In genomic region chr1:26493267-26493666, GRCh38 we compare ENCODE assay signal across 20 cellular contexts.
"Had no signal": no experiment of that assay in that cellular context is flagged by ENCODE, and none has a peak within 500 bp of the region (broad histone marks: within the 10 kb centered on the region; RNA-seq: fewer than 3 reads in every experiment).

No MANE protein-coding gene starts in this region.

- H3K4me1 Mint-ChIP-seq: stimulated activated effector memory CD8-positive, alpha-beta T cell treated with anti-CD3 and anti-CD28 coated beads, Interleukin-12 subunit alpha, Interleukin-12 subunit beta, amount 100 ng/mL, for 72 hours had no signal

- H3K9me3 Mint-ChIP-seq: naive B cell; nephron; stimulated activated effector memory CD8-positive, alpha-beta T cell treated with anti-CD3 and anti-CD28 coated beads, Interleukin-12 subunit alpha, Interleukin-12 subunit beta, amount 100 ng/mL, for 72 hours; stimulated activated naive CD8-positive, alpha-beta T cell treated with anti-CD3 and anti-CD28 coated beads, Interleukin-15, Interleukin-2, amounts not matched to agents 100 ng/mL and 50 ng/mL, for 24 hours had no signal

- ATAC-seq: gastroesophageal sphincter; left colon; left ventricle myocardium superior; pancreas; psoas muscle; right lobe of liver; stimulated activated effector memory CD8-positive, alpha-beta T cell treated with anti-CD3 and anti-CD28 coated beads, Interleukin-12 subunit alpha, Interleukin-12 subunit beta, amount 100 ng/mL, for 72 hours; upper lobe of right lung had no signal

- H3K4me3 Mint-ChIP-seq: nephron; stimulated activated effector memory CD8-positive, alpha-beta T cell treated with anti-CD3 and anti-CD28 coated beads, Interleukin-12 subunit alpha, Interleukin-12 subunit beta, amount 100 ng/mL, for 72 hours; stimulated activated naive CD8-positive, alpha-beta T cell treated with anti-CD3 and anti-CD28 coated beads, Interleukin-15, Interleukin-2, amounts not matched to agents 100 ng/mL and 50 ng/mL, for 24 hours had no signal

- H3K36me3 Mint-ChIP-seq: naive B cell; stimulated activated effector memory CD8-positive, alpha-beta T cell treated with anti-CD3 and anti-CD28 coated beads, Interleukin-12 subunit alpha, Interleukin-12 subunit beta, amount 100 ng/mL, for 72 hours had no signal

- H3K27me3 Mint-ChIP-seq: naive B cell; stimulated activated naive CD8-positive, alpha-beta T cell treated with anti-CD3 and anti-CD28 coated beads, Interleukin-15, Interleukin-2, amounts not matched to agents 100 ng/mL and 50 ng/mL, for 24 hours had no signal

- DNase-seq: dermis blood vessel endothelial cell; esophagus squamous epithelium; foreskin fibroblast; left colon; left ventricle myocardium superior; mesendoderm; naive B cell; occipital lobe; pancreas; psoas muscle; retina; right lobe of liver; stimulated activated CD4-positive, alpha-beta T cell treated with anti-CD3 and anti-CD28 coated beads, Interleukin-4, amount 100 ng/mL, for 1 hour; stimulated activated CD8-positive, alpha-beta memory T cell treated with anti-CD3 and anti-CD28 coated beads, Interleukin-4, amount 100 ng/mL, for 48 hours; tibial artery; upper lobe of right lung had no signal

- H3K27ac Mint-ChIP-seq: naive B cell; nephron; stimulated activated effector memory CD8-positive, alpha-beta T cell treated with anti-CD3 and anti-CD28 coated beads, Interleukin-12 subunit alpha, Interleukin-12 subunit beta, amount 100 ng/mL, for 72 hours; stimulated activated naive CD8-positive, alpha-beta T cell treated with anti-CD3 and anti-CD28 coated beads, Interleukin-15, Interleukin-2, amounts not matched to agents 100 ng/mL and 50 ng/mL, for 24 hours had no signal
